Comparison of ENCODE assay signal across 1 cellular context in the genomic region with DNA sequence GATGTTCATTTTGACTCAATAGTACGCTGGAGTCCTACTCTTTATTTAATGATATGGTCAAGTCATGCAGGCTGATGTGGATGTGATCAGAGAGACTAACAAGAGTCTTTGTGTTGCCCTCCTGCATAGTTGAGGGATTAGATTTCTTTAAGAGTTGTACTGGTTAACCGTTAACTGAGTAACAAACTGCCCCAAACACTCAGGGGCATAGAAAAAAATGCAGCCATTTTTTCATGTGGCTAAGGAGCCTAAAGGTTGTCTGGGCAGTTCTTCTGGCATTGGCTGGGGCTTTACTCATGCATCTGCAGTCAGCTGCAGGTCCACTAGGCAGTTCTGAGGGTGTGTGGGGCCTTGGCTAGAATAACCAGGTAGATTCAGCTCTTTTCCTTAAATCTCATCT.
TF ChIP-seq lines count a peak whose summit lies in the region.

No MANE protein-coding gene starts in this region.

TF ChIP-seq in GM23338, 12 proteins besides CTCF, POLR2A, EP300 and RAD21 (continued from another document):
- TF ChIP-seq, protein P1, sequence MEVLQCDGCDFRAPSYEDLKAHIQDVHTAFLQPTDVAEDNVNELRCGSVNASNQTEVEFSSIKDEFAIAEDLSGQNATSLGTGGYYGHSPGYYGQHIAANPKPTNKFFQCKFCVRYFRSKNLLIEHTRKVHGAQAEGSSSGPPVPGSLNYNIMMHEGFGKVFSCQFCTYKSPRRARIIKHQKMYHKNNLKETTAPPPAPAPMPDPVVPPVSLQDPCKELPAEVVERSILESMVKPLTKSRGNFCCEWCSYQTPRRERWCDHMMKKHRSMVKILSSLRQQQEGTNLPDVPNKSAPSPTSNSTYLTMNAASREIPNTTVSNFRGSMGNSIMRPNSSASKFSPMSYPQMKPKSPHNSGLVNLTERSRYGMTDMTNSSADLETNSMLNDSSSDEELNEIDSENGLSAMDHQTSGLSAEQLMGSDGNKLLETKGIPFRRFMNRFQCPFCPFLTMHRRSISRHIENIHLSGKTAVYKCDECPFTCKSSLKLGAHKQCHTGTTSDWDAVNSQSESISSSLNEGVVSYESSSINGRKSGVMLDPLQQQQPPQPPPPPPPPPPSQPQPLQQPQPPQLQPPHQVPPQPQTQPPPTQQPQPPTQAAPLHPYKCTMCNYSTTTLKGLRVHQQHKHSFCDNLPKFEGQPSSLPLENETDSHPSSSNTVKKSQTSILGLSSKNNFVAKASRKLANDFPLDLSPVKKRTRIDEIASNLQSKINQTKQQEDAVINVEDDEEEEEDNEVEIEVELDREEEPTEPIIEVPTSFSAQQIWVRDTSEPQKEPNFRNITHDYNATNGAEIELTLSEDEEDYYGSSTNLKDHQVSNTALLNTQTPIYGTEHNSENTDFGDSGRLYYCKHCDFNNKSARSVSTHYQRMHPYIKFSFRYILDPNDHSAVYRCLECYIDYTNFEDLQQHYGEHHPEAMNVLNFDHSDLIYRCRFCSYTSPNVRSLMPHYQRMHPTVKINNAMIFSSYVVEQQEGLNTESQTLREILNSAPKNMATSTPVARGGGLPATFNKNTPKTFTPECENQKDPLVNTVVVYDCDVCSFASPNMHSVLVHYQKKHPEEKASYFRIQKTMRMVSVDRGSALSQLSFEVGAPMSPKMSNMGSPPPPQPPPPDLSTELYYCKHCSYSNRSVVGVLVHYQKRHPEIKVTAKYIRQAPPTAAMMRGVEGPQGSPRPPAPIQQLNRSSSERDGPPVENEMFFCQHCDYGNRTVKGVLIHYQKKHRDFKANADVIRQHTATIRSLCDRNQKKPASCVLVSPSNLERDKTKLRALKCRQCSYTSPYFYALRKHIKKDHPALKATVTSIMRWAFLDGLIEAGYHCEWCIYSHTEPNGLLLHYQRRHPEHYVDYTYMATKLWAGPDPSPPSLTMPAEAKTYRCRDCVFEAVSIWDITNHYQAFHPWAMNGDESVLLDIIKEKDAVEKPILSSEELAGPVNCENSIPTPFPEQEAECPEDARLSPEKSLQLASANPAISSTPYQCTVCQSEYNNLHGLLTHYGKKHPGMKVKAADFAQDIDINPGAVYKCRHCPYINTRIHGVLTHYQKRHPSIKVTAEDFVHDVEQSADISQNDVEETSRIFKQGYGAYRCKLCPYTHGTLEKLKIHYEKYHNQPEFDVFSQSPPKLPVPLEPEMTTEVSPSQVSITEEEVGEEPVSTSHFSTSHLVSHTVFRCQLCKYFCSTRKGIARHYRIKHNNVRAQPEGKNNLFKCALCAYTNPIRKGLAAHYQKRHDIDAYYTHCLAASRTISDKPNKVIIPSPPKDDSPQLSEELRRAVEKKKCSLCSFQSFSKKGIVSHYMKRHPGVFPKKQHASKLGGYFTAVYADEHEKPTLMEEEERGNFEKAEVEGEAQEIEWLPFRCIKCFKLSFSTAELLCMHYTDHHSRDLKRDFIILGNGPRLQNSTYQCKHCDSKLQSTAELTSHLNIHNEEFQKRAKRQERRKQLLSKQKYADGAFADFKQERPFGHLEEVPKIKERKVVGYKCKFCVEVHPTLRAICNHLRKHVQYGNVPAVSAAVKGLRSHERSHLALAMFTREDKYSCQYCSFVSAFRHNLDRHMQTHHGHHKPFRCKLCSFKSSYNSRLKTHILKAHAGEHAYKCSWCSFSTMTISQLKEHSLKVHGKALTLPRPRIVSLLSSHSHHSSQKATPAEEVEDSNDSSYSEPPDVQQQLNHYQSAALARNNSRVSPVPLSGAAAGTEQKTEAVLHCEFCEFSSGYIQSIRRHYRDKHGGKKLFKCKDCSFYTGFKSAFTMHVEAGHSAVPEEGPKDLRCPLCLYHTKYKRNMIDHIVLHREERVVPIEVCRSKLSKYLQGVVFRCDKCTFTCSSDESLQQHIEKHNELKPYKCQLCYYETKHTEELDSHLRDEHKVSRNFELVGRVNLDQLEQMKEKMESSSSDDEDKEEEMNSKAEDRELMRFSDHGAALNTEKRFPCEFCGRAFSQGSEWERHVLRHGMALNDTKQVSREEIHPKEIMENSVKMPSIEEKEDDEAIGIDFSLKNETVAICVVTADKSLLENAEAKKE (CRISPR knock-in tag; IDR thresholded peaks at IDR 0.05), result no peak
- TF ChIP-seq NANOG (IDR thresholded peaks at IDR 0.05; ENCODE audit: borderline replicate concordance), result no peak
- no peak for TF ChIP-seq POLR2AphosphoS5 (IDR thresholded peaks at IDR 0.05; ENCODE audit: low read depth)
- TF ChIP-seq CREB1 (CRISPR knock-in tag; IDR thresholded peaks at IDR 0.05; ENCODE audit: low read depth), result no peak
- no peak for TF ChIP-seq ZNF331 (CRISPR knock-in tag; IDR thresholded peaks at IDR 0.05; ENCODE audit: low read depth)
- no peak for TF ChIP-seq STAT1 (IDR thresholded peaks at IDR 0.05; ENCODE audit: unreplicated experiment)
- no peak for TF ChIP-seq JUNB (IDR thresholded peaks at IDR 0.05; ENCODE audit: unreplicated experiment)
- TF ChIP-seq EZH2 (IDR thresholded peaks at IDR 0.05; ENCODE audit: low read depth, unreplicated experiment), result no peak
- no peak for TF ChIP-seq ZNF114 (CRISPR knock-in tag; IDR thresholded peaks at IDR 0.05)
- TF ChIP-seq, protein P2, sequence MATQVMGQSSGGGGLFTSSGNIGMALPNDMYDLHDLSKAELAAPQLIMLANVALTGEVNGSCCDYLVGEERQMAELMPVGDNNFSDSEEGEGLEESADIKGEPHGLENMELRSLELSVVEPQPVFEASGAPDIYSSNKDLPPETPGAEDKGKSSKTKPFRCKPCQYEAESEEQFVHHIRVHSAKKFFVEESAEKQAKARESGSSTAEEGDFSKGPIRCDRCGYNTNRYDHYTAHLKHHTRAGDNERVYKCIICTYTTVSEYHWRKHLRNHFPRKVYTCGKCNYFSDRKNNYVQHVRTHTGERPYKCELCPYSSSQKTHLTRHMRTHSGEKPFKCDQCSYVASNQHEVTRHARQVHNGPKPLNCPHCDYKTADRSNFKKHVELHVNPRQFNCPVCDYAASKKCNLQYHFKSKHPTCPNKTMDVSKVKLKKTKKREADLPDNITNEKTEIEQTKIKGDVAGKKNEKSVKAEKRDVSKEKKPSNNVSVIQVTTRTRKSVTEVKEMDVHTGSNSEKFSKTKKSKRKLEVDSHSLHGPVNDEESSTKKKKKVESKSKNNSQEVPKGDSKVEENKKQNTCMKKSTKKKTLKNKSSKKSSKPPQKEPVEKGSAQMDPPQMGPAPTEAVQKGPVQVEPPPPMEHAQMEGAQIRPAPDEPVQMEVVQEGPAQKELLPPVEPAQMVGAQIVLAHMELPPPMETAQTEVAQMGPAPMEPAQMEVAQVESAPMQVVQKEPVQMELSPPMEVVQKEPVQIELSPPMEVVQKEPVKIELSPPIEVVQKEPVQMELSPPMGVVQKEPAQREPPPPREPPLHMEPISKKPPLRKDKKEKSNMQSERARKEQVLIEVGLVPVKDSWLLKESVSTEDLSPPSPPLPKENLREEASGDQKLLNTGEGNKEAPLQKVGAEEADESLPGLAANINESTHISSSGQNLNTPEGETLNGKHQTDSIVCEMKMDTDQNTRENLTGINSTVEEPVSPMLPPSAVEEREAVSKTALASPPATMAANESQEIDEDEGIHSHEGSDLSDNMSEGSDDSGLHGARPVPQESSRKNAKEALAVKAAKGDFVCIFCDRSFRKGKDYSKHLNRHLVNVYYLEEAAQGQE (IDR thresholded peaks at IDR 0.05; ENCODE audit: unreplicated experiment), result no peak
- TF ChIP-seq, protein P3, sequence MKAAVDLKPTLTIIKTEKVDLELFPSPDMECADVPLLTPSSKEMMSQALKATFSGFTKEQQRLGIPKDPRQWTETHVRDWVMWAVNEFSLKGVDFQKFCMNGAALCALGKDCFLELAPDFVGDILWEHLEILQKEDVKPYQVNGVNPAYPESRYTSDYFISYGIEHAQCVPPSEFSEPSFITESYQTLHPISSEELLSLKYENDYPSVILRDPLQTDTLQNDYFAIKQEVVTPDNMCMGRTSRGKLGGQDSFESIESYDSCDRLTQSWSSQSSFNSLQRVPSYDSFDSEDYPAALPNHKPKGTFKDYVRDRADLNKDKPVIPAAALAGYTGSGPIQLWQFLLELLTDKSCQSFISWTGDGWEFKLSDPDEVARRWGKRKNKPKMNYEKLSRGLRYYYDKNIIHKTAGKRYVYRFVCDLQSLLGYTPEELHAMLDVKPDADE (IDR thresholded peaks at IDR 0.05), result no peak
TF ChIP-seq in GM23338: peak in this region for 0.
